Comparison of ENCODE assay signal across 1 cellular context in the genomic region with DNA sequence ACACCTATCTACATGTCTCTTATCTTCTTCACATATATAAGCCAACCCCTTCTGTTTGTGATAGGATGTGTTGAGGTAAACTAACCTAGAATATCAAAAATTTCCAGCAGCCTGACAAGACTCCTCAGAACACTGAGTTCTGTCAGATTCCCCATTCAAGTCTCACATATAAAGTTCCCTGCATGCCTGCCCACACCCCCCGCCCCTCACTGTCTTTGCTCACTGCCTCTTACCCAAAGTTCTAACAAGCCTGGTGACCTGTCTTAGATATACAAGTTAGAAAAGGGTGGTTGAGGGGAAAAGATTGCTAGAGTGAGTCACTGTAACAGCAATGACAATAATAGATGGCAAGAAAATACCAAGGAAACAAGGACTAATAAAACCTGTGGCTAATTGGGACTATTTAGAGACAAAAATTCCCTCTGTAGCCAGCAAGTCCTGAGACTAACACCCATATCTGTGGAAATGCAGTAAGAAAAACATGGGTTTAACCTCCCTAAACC.
TF ChIP-seq lines count a peak whose summit lies in the region.

No MANE protein-coding gene starts in this region.

TF ChIP-seq in GM23338, 12 proteins besides CTCF, POLR2A, EP300 and RAD21:
- no peak for TF ChIP-seq STAT1 (IDR thresholded peaks at IDR 0.05; ENCODE audit: unreplicated experiment)
- TF ChIP-seq EZH2phosphoT487 (IDR thresholded peaks at IDR 0.05; ENCODE audit: unreplicated experiment): no peak
- TF ChIP-seq CREB1 (CRISPR knock-in tag; IDR thresholded peaks at IDR 0.05; ENCODE audit: low read depth): no peak
- TF ChIP-seq ZNF114 (CRISPR knock-in tag; IDR thresholded peaks at IDR 0.05): no peak
- TF ChIP-seq, protein P1, sequence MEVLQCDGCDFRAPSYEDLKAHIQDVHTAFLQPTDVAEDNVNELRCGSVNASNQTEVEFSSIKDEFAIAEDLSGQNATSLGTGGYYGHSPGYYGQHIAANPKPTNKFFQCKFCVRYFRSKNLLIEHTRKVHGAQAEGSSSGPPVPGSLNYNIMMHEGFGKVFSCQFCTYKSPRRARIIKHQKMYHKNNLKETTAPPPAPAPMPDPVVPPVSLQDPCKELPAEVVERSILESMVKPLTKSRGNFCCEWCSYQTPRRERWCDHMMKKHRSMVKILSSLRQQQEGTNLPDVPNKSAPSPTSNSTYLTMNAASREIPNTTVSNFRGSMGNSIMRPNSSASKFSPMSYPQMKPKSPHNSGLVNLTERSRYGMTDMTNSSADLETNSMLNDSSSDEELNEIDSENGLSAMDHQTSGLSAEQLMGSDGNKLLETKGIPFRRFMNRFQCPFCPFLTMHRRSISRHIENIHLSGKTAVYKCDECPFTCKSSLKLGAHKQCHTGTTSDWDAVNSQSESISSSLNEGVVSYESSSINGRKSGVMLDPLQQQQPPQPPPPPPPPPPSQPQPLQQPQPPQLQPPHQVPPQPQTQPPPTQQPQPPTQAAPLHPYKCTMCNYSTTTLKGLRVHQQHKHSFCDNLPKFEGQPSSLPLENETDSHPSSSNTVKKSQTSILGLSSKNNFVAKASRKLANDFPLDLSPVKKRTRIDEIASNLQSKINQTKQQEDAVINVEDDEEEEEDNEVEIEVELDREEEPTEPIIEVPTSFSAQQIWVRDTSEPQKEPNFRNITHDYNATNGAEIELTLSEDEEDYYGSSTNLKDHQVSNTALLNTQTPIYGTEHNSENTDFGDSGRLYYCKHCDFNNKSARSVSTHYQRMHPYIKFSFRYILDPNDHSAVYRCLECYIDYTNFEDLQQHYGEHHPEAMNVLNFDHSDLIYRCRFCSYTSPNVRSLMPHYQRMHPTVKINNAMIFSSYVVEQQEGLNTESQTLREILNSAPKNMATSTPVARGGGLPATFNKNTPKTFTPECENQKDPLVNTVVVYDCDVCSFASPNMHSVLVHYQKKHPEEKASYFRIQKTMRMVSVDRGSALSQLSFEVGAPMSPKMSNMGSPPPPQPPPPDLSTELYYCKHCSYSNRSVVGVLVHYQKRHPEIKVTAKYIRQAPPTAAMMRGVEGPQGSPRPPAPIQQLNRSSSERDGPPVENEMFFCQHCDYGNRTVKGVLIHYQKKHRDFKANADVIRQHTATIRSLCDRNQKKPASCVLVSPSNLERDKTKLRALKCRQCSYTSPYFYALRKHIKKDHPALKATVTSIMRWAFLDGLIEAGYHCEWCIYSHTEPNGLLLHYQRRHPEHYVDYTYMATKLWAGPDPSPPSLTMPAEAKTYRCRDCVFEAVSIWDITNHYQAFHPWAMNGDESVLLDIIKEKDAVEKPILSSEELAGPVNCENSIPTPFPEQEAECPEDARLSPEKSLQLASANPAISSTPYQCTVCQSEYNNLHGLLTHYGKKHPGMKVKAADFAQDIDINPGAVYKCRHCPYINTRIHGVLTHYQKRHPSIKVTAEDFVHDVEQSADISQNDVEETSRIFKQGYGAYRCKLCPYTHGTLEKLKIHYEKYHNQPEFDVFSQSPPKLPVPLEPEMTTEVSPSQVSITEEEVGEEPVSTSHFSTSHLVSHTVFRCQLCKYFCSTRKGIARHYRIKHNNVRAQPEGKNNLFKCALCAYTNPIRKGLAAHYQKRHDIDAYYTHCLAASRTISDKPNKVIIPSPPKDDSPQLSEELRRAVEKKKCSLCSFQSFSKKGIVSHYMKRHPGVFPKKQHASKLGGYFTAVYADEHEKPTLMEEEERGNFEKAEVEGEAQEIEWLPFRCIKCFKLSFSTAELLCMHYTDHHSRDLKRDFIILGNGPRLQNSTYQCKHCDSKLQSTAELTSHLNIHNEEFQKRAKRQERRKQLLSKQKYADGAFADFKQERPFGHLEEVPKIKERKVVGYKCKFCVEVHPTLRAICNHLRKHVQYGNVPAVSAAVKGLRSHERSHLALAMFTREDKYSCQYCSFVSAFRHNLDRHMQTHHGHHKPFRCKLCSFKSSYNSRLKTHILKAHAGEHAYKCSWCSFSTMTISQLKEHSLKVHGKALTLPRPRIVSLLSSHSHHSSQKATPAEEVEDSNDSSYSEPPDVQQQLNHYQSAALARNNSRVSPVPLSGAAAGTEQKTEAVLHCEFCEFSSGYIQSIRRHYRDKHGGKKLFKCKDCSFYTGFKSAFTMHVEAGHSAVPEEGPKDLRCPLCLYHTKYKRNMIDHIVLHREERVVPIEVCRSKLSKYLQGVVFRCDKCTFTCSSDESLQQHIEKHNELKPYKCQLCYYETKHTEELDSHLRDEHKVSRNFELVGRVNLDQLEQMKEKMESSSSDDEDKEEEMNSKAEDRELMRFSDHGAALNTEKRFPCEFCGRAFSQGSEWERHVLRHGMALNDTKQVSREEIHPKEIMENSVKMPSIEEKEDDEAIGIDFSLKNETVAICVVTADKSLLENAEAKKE (CRISPR knock-in tag; IDR thresholded peaks at IDR 0.05): no peak
- no peak for TF ChIP-seq POLR2AphosphoS5 (IDR thresholded peaks at IDR 0.05; ENCODE audit: low read depth)
- TF ChIP-seq EZH2 (IDR thresholded peaks at IDR 0.05; ENCODE audit: low read depth, unreplicated experiment): no peak
- TF ChIP-seq REST (IDR thresholded peaks at IDR 0.05; ENCODE audit: unreplicated experiment): no peak
- TF ChIP-seq NANOG (IDR thresholded peaks at IDR 0.05; ENCODE audit: borderline replicate concordance): no peak
- TF ChIP-seq, protein P2, sequence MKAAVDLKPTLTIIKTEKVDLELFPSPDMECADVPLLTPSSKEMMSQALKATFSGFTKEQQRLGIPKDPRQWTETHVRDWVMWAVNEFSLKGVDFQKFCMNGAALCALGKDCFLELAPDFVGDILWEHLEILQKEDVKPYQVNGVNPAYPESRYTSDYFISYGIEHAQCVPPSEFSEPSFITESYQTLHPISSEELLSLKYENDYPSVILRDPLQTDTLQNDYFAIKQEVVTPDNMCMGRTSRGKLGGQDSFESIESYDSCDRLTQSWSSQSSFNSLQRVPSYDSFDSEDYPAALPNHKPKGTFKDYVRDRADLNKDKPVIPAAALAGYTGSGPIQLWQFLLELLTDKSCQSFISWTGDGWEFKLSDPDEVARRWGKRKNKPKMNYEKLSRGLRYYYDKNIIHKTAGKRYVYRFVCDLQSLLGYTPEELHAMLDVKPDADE (IDR thresholded peaks at IDR 0.05): no peak
- no peak for TF ChIP-seq JUNB (IDR thresholded peaks at IDR 0.05; ENCODE audit: unreplicated experiment)
- no peak for TF ChIP-seq ZNF331 (CRISPR knock-in tag; IDR thresholded peaks at IDR 0.05; ENCODE audit: low read depth)
